ENCODE assay signal across 8 cellular contexts in genomic region chr14:73771848-73772705, GRCh38. TPM values are rescaled to one million over a fixed set of nuclear protein-coding genes. Genes with fewer than 3 reads are reported as not detected.
DNase-seq lines count a peak whose midpoint lies in the region; ATAC-seq lines count a peak whose summit lies in the region.

No MANE protein-coding gene starts in this region.

- DNase-seq in DMS53 treated with DMSO at 0.1 percent for 48 hours (lab: John Stamatoyannopoulos, UW; ENCODE audit: unreplicated experiment) (peak; percentile 21), SK-N-DZ (ENCODE audit: low spot score) (peak; percentile 19), iPS DF 19.7 (ENCODE audit: low read depth, low spot score) (peak; percentile 47), SKM-1 (lab: John Stamatoyannopoulos, UW; ENCODE audit: unreplicated experiment) (no peak)
- peak; percentile 35 for DNase-seq in activated naive CD8-positive, alpha-beta T cell treated with anti-CD3 and anti-CD28 coated beads, Interleukin-2, amount 50 U/mL, for 16 hours (ENCODE audit: low read depth, low spot score)
- DNase-seq in stimulated activated CD4-positive, alpha-beta T cell treated with anti-CD3 and anti-CD28 coated beads, Interleukin-15, amount 100 ng/mL, for 24 hours = peak; percentile 88

- ATAC-seq in GM19467 (IDR thresholded peaks at IDR 0.05; ENCODE audit: unreplicated experiment) = peak; percentile 45
- peak; percentile 27 for ATAC-seq in HG03575 (IDR thresholded peaks at IDR 0.05; ENCODE audit: extremely low read depth, insufficient number of reproducible peaks, low FRiP score, unreplicated experiment)

RNA-seq across cellular contexts. Expression of gene PNMA1, which starts 57.9 kb away (rescaled TPM):
- 69.4 and 76.0 TPM in 2 replicates for polyA plus RNA-seq in SK-N-DZ (2014; cell fraction: cytosol; rRNA removed)
- polyA plus RNA-seq in SK-N-DZ (2014; cell fraction: nucleus; rRNA removed) = 26.7 and 29.0 TPM in 2 replicates
